1 cellular context compared by ENCODE assay signal in the genomic region with DNA sequence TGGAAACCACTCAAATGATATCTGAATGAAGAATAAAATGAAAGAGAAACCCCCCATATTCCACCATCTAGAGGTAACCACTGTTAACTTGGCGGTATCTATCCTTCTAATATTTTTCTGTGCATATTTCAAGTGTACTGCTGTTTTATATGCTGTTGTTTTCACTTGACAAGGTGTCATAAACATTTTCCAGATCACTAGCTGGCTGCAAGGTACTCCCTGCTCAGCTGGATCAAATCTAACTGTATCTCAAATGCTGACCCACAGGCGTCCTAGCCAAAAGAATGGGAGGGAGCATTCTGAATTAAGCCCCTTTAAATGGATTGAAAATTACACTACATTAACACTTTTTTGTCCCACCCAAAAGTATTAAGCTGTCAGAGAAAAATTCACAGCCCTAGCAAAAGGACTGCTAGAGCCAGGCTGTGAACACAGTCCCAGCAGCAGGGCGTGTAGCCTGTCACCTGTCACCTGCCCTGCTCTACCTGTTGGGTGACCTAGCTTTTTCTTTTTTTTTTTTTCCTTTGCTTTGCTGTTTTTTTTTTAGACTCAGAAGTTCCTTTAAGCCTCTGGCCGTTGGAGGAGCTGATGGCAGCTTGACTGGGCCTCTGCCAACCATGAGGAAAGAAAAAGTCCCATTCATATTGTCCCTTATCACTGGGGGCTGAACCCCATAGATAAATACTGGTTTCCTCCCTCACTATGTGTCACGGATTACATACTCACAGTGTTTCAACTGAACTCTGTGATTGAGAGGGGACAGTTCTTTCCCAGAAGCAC.
TF ChIP-seq lines count a peak whose summit lies in the region.

No MANE protein-coding gene starts in this region.

TF ChIP-seq in K562, 482 proteins besides CTCF, POLR2A, EP300 and RAD21 (continued from another document):
- TF ChIP-seq, protein P1, sequence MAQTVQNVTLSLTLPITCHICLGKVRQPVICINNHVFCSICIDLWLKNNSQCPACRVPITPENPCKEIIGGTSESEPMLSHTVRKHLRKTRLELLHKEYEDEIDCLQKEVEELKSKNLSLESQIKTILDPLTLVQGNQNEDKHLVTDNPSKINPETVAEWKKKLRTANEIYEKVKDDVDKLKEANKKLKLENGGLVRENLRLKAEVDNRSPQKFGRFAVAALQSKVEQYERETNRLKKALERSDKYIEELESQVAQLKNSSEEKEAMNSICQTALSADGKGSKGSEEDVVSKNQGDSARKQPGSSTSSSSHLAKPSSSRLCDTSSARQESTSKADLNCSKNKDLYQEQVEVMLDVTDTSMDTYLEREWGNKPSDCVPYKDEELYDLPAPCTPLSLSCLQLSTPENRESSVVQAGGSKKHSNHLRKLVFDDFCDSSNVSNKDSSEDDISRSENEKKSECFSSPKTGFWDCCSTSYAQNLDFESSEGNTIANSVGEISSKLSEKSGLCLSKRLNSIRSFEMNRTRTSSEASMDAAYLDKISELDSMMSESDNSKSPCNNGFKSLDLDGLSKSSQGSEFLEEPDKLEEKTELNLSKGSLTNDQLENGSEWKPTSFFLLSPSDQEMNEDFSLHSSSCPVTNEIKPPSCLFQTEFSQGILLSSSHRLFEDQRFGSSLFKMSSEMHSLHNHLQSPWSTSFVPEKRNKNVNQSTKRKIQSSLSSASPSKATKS (CRISPR knock-in tag; IDR thresholded peaks at IDR 0.05) = no peak
- TF ChIP-seq DPF2 (IDR thresholded peaks at IDR 0.05) (peak; percentile 54; the same call in 1 of the 2 replicates), SMARCE1 (IDR thresholded peaks at IDR 0.05) (0 out of 2 replicates have a peak, but pooled peaks have one; percentile 18), GMEB1 (CRISPR knock-in tag; IDR thresholded peaks at IDR 0.05) (no peak), KLF16 (IDR thresholded peaks at IDR 0.05) (0 out of 2 replicates have a peak, but pooled peaks have one; percentile 19), SMARCA4 (IDR thresholded peaks at IDR 0.05) (peak; percentile 24; the same call in 1 of the 2 replicates), ZNF277 (CRISPR knock-in tag; IDR thresholded peaks at IDR 0.05; ENCODE audit: borderline replicate concordance) (no peak), POLR2AphosphoS5 (IDR thresholded peaks at IDR 0.05; ENCODE audit: control insufficient read depth, insufficient read depth, low read depth, low read length) (no peak), NUFIP1 (IDR thresholded peaks at IDR 0.05; ENCODE audit: partially characterized antibody) (no peak), NFIC (IDR thresholded peaks at IDR 0.05) (peak; percentile 55), PHF21A (IDR thresholded peaks at IDR 0.05; ENCODE audit: borderline replicate concordance, low read depth) (no peak), HMBOX1 (IDR thresholded peaks at IDR 0.05) (0 out of 2 replicates have a peak, but pooled peaks have one; percentile 15), TEAD2 (tag; IDR thresholded peaks at IDR 0.05) (no peak), ERF (CRISPR knock-in tag; IDR thresholded peaks at IDR 0.05) (no peak), TRIM24 (IDR thresholded peaks at IDR 0.05) (peak in 1 of 2 experiments; percentile 27; a peak in 1 of 4 replicates), CBFA2T2 (conservative IDR thresholded peaks at IDR 0.05) (peak; percentile 45; the same call in 1 of the 2 replicates), CBFA2T3 (IDR thresholded peaks at IDR 0.05) (peak; percentile 78)
- TF ChIP-seq, protein P2, sequence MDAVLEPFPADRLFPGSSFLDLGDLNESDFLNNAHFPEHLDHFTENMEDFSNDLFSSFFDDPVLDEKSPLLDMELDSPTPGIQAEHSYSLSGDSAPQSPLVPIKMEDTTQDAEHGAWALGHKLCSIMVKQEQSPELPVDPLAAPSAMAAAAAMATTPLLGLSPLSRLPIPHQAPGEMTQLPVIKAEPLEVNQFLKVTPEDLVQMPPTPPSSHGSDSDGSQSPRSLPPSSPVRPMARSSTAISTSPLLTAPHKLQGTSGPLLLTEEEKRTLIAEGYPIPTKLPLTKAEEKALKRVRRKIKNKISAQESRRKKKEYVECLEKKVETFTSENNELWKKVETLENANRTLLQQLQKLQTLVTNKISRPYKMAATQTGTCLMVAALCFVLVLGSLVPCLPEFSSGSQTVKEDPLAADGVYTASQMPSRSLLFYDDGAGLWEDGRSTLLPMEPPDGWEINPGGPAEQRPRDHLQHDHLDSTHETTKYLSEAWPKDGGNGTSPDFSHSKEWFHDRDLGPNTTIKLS (IDR thresholded peaks at IDR 0.05; ENCODE audit: borderline replicate concordance, low read depth) = no peak
- TF ChIP-seq, protein P3, sequence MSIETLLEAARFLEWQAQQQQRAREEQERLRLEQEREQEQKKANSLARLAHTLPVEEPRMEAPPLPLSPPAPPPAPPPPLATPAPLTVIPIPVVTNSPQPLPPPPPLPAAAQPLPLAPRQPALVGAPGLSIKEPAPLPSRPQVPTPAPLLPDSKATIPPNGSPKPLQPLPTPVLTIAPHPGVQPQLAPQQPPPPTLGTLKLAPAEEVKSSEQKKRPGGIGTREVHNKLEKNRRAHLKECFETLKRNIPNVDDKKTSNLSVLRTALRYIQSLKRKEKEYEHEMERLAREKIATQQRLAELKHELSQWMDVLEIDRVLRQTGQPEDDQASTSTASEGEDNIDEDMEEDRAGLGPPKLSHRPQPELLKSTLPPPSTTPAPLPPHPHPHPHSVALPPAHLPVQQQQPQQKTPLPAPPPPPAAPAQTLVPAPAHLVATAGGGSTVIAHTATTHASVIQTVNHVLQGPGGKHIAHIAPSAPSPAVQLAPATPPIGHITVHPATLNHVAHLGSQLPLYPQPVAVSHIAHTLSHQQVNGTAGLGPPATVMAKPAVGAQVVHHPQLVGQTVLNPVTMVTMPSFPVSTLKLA (conservative IDR thresholded peaks at IDR 0.05) = 0 out of 4 replicates have a peak, but pooled peaks of 1 of the 2 experiments have one; percentile 15
